ENCODE assay signal across 24 cellular contexts in genomic region chr19:4501691-4502090, GRCh38. TPM values are rescaled to one million over a fixed set of nuclear protein-coding genes. Genes with fewer than 3 reads are reported as not detected.
A peak's percentile ranks its signal among the peaks of the same experiment; 100 is the strongest.
DNase-seq lines count a peak whose midpoint lies in the region; ATAC-seq, FAIRE-seq and TF ChIP-seq lines count a peak whose summit lies in the region.
"Had no signal": no experiment of that assay in that cellular context is flagged by ENCODE, and none has a peak within 500 bp of the region (broad histone marks: within the 10 kb centered on the region; RNA-seq: fewer than 3 reads in every experiment).

No MANE protein-coding gene starts in this region.

- no peak overlapping the region for H3K27ac ChIP-seq in HepG2 (ENCODE audit: extremely low read length, insufficient read depth, low read length)
- no peak overlapping the region for H3K27ac ChIP-seq in right lobe of liver
- H3K27ac ChIP-seq in CD8-positive, alpha-beta T cell (ENCODE audit: low read depth, low read length) = no peak overlapping the region
- H3K27ac ChIP-seq: A549, Peyer's patch had no signal

- POLR2A ChIA-PET in HepG2 (lab: Yijun Ruan, JAX) = no interaction called here
- POLR2A ChIA-PET in CD8-positive, alpha-beta T cell (lab: Charles Lee) = no interaction called here

- in situ Hi-C loops in HepG2 (cut with HindIII; ENCODE audit: extremely low pct_ligation_motif_present, low pct_unique_long_range_greater_than_20kb) = no loop called here

- H3K4me3 ChIP-seq in HepG2 (replicated peaks in 1 of 3; ENCODE audit: insufficient read depth in 1 of 3, low read depth in 2 of 3, low read length in 3 of 3) = no peak overlapping the region
- H3K4me3 ChIP-seq in right lobe of liver = no peak overlapping the region
- no peak overlapping the region for H3K4me3 ChIP-seq in CD8-positive, alpha-beta T cell (ENCODE audit: low read depth, low read length)
- H3K4me3 ChIP-seq: A549, MG63, Peyer's patch had no signal

- H3K4me3 Mint-ChIP-seq in chondrocyte (ENCODE audit: unreplicated experiment) (no peak overlapping the region), osteocyte (ENCODE audit: unreplicated experiment) (no peak overlapping the region), T-helper 17 cell (no peak overlapping the region)
- no peak overlapping the region for H3K4me3 Mint-ChIP-seq in CD8-positive, alpha-beta T cell
- H3K4me3 Mint-ChIP-seq: CD4-positive, alpha-beta T cell had no signal

- H3K9me3 Mint-ChIP-seq in chondrocyte (ENCODE audit: low read depth) = no peaks in the 10 kb centered on the region
- H3K9me3 Mint-ChIP-seq in osteocyte (ENCODE audit: unreplicated experiment) = no peaks in the 10 kb centered on the region
- no peaks in the 10 kb centered on the region for H3K9me3 Mint-ChIP-seq in CD8-positive, alpha-beta T cell
- H3K9me3 Mint-ChIP-seq: CD4-positive, alpha-beta T cell had no signal

- H3K27me3 ChIP-seq in HepG2 (ENCODE audit: control insufficient read depth in 1 of 2, insufficient read depth in 2 of 2, low read length in 2 of 2) = no peaks in the 10 kb centered on the region
- no peaks in the 10 kb centered on the region for H3K27me3 ChIP-seq in right lobe of liver
- no peaks in the 10 kb centered on the region for H3K27me3 ChIP-seq in CD8-positive, alpha-beta T cell (ENCODE audit: insufficient read depth, low read length)
- H3K27me3 ChIP-seq: BE2C, MG63, Peyer's patch had no signal

- H3K4me1 ChIP-seq in HepG2 (ENCODE audit: insufficient read depth, low read length) = no peaks in the 10 kb centered on the region
- no peaks in the 10 kb centered on the region for H3K4me1 ChIP-seq in right lobe of liver
- H3K4me1 ChIP-seq in CD8-positive, alpha-beta T cell (ENCODE audit: insufficient read depth, low read length) = no peaks in the 10 kb centered on the region
- H3K4me1 ChIP-seq: A549, BE2C, Peyer's patch had no signal

- DNase-seq in HepG2 (ENCODE audit: low spot score) (no peak), right lobe of liver (no peak), chondrocyte (ENCODE audit: low spot score) (peak; percentile 90), osteocyte (ENCODE audit: extremely low spot score, unreplicated experiment) (peak; percentile 84), HT-29 (ENCODE audit: low spot score) (no peak), T-helper 17 cell (no peak)
- no peak for DNase-seq in activated naive CD4-positive, alpha-beta T cell treated with anti-CD3 and anti-CD28 coated beads, Interleukin-2, amount 50 U/mL, for 16 hours
- no peak for DNase-seq in CD8-positive, alpha-beta T cell
- DNase-seq: BE2C; CD4-positive, alpha-beta T cell; DND-41; Kasumi-1; MG63; NCI-H1417; NCI-H1694 treated with DMSO at 0.1 percent for 48 hours; NCI-H2081 treated with DMSO at 0.1 percent for 48 hours; NCI-H2171 treated with DMSO at 0.1 percent for 48 hours; NCI-H524 treated with DMSO at 0.1 percent for 48 hours; NCI-H82; Peyer's patch; SHP77 had no signal

- no TSS peak for BruUV-seq in HepG2 (replicated peaks; lab: Mats Ljungman, UMichigan)

- H3K27me3 Mint-ChIP-seq in chondrocyte (ENCODE audit: low read depth) = no peaks in the 10 kb centered on the region
- no peaks in the 10 kb centered on the region for H3K27me3 Mint-ChIP-seq in osteocyte (ENCODE audit: unreplicated experiment)
- H3K27me3 Mint-ChIP-seq in T-helper 17 cell = no peaks in the 10 kb centered on the region
- H3K27me3 Mint-ChIP-seq in CD8-positive, alpha-beta T cell (ENCODE audit: low read depth) = no peaks in the 10 kb centered on the region
- H3K27me3 Mint-ChIP-seq: CD4-positive, alpha-beta T cell had no signal

- no peaks in the 10 kb centered on the region for H4K20me1 ChIP-seq in HepG2 (ENCODE audit: insufficient read depth, low read length)

- H3K27ac Mint-ChIP-seq in chondrocyte (ENCODE audit: unreplicated experiment) (no peak overlapping the region), osteocyte (ENCODE audit: unreplicated experiment) (no peak overlapping the region), T-helper 17 cell (no peak overlapping the region)
- H3K27ac Mint-ChIP-seq in CD8-positive, alpha-beta T cell = no peak overlapping the region
- H3K27ac Mint-ChIP-seq: CD4-positive, alpha-beta T cell had no signal

- no peaks in the 10 kb centered on the region for H3K9me3 ChIP-seq in HepG2 (ENCODE audit: low read length)
- H3K9me3 ChIP-seq in right lobe of liver = no peaks in the 10 kb centered on the region
- H3K9me3 ChIP-seq in T-helper 17 cell (ENCODE audit: control insufficient read depth, low read length, poor library complexity, severe bottlenecking) = no peaks in the 10 kb centered on the region
- H3K9me3 ChIP-seq in CD8-positive, alpha-beta T cell (ENCODE audit: low read length) = no peaks in the 10 kb centered on the region
- H3K9me3 ChIP-seq: A549, BE2C, MG63, Peyer's patch had no signal

- H3K9ac ChIP-seq in HepG2 (ENCODE audit: insufficient read depth, low read depth, low read length) = no peak overlapping the region

- H3K36me3 ChIP-seq in HepG2 (replicated peaks in 1 of 2; ENCODE audit: control insufficient read depth in 1 of 2, insufficient read depth in 2 of 2, low read length in 2 of 2) (peaks cover 11 to 31% of the 10 kb centered on the region in 2 experiments; a peak in 4 of 5 replicates), right lobe of liver (peaks cover 0 to 57% (median 8%) of the 10 kb centered on the region in 4 donors)
- peaks cover 5% of the 10 kb centered on the region for H3K36me3 ChIP-seq in CD8-positive, alpha-beta T cell (ENCODE audit: insufficient read depth, low read length)
- H3K36me3 ChIP-seq: MG63 had no signal

- peaks cover 11% of the 10 kb centered on the region for H3K36me3 Mint-ChIP-seq in chondrocyte (ENCODE audit: low read depth)
- H3K36me3 Mint-ChIP-seq in osteocyte (ENCODE audit: unreplicated experiment) = peaks cover 12% of the 10 kb centered on the region
- H3K36me3 Mint-ChIP-seq in T-helper 17 cell (ENCODE audit: low read depth) = peaks cover 2% of the 10 kb centered on the region
- peaks cover 49% of the 10 kb centered on the region for H3K36me3 Mint-ChIP-seq in CD8-positive, alpha-beta T cell

- TF ChIP-seq POLR2A in HepG2 (IDR thresholded peaks at IDR 0.05; ENCODE audit: insufficient read depth in 1 of 2, low read depth in 2 of 2, low read length in 2 of 2) (no peak), right lobe of liver (IDR thresholded peaks at IDR 0.05) (no peak)

- no peak for TF ChIP-seq EP300 in HepG2 (IDR thresholded peaks at IDR 0.05; ENCODE audit: low read depth in 2 of 2, low read length in 2 of 2)
- TF ChIP-seq EP300 in HepG2 (CRISPR knock-in tag; IDR thresholded peaks at IDR 0.05; ENCODE audit: borderline replicate concordance) = no peak

- H3K79me2 ChIP-seq in HepG2 (ENCODE audit: insufficient read depth, low read length) = no peaks in the 10 kb centered on the region

- no peak for FAIRE-seq in HepG2 (lab: Jason Lieb, UNC)
- FAIRE-seq: A549, GM12892, H1 had no signal

- no peak overlapping the region for H2AFZ ChIP-seq in HepG2 (ENCODE audit: low read length)

- peaks cover 6% of the 10 kb centered on the region for H3K4me1 Mint-ChIP-seq in chondrocyte (ENCODE audit: low read depth)
- H3K4me1 Mint-ChIP-seq in osteocyte (ENCODE audit: unreplicated experiment) = peaks cover 4% of the 10 kb centered on the region
- H3K4me1 Mint-ChIP-seq in T-helper 17 cell = peaks cover 5% of the 10 kb centered on the region
- no peaks in the 10 kb centered on the region for H3K4me1 Mint-ChIP-seq in CD8-positive, alpha-beta T cell (ENCODE audit: low read depth)

- no peak for ATAC-seq in HepG2
- no peak for ATAC-seq in right lobe of liver
- ATAC-seq in T-helper 17 cell = no peak
- ATAC-seq in CD8-positive, alpha-beta T cell = no peak
- ATAC-seq: A549 had no signal

- 94% methylated on average over 15 of the region's 25 CpGs for WGBS in HepG2 (ENCODE audit: low lambda C conversion rate)
- WGBS in right lobe of liver (ENCODE audit: insufficient coverage, low coverage, low lambda C conversion rate, missing lambda C conversion rate) = 83% methylated on average over 2 of the region's 25 CpGs

- intact Hi-C loops in HepG2 (cut with micrococcal nuclease; ENCODE audit: unreplicated experiment) = no loop called here
- intact Hi-C loops in right lobe of liver (cut with DNase I) = no loop called here
- intact Hi-C loops in CD8-positive, alpha-beta T cell (cut with DNase I, micrococcal nuclease) = no loop called here

- H3K4me2 ChIP-seq in HepG2 (ENCODE audit: low read depth, low read length) = no peak overlapping the region
- H3K4me2 ChIP-seq: A549 had no signal

- TF ChIP-seq CTCF in HepG2 (CRISPR knock-in tag; IDR thresholded peaks at IDR 0.05) (no peak), right lobe of liver (IDR thresholded peaks at IDR 0.05) (no peak), chondrocyte (IDR thresholded peaks at IDR 0.05) (no peak), osteocyte (IDR thresholded peaks at IDR 0.05) (no peak)
- no peak for TF ChIP-seq CTCF in CD8-positive, alpha-beta T cell (IDR thresholded peaks at IDR 0.05)

- TF ChIP-seq RAD21 in HepG2 (CRISPR knock-in tag; IDR thresholded peaks at IDR 0.05) = no peak

- CTCF ChIA-PET in HepG2 (lab: Yijun Ruan, JAX; ENCODE audit: low intra/inter-chr PET ratio, low total read pairs) = no interaction called here
- CTCF ChIA-PET in CD8-positive, alpha-beta T cell (lab: Charles Lee) = no interaction called here

RNA-seq across cellular contexts. Expression of gene PLIN4, which starts 16.6 kb away (rescaled TPM):
- total RNA-seq in HepG2 (2016; rRNA removed; fragmentation: Illumina TruSeq; extraction: Trizol) = 0.80 and 1.3 TPM in 2 replicates
- total RNA-seq in HepG2 (2016; cell fraction: cytosol; rRNA removed; fragmentation: Illumina TruSeq; extraction: Trizol; ENCODE audit: low read depth) = 1.2 and 1.4 TPM in 2 replicates
- total RNA-seq in HepG2 (2016; cell fraction: insoluble cytoplasmic fraction; rRNA removed; fragmentation: Illumina TruSeq; extraction: Trizol) = 0.68 and 1.3 TPM in 2 replicates
- total RNA-seq in HepG2 (2016; cell fraction: membrane; rRNA removed; fragmentation: Illumina TruSeq; extraction: Trizol) = 0.12 and 0.21 TPM in 2 replicates
- total RNA-seq in HepG2 (2016; cell fraction: nucleus; rRNA removed; fragmentation: Illumina TruSeq; extraction: Trizol) = 1.0 and 1.1 TPM in 2 replicates
- polyA plus RNA-seq in HepG2 (2011; rRNA removed) = 1.1 and 1.9 TPM in 2 replicates
- polyA plus RNA-seq in HepG2 (2011; cell fraction: cytosol; rRNA removed) = 0.72 and 0.76 TPM in 2 replicates
- 12.5 and 14.8 TPM in 2 replicates for polyA plus RNA-seq in HepG2 (2011; cell fraction: nucleus; rRNA removed)
- polyA plus RNA-seq in HepG2 (2012) = 0.82 and 1.4 TPM in 2 replicates
- polyA plus RNA-seq in HepG2 (2016; cell fraction: cytosol; fragmentation: Illumina TruSeq; extraction: Trizol; ENCODE audit: low read depth) = 1.2 and 1.5 TPM in 2 replicates
- polyA plus RNA-seq in HepG2 (2016; cell fraction: insoluble cytoplasmic fraction; fragmentation: Illumina TruSeq; extraction: Trizol; ENCODE audit: low read depth) = 0.48 and 0.53 TPM in 2 replicates
- polyA plus RNA-seq in HepG2 (2016; cell fraction: membrane; fragmentation: Illumina TruSeq; extraction: Trizol; ENCODE audit: low read depth) = 0.08 and 0.13 TPM in 2 replicates
- 2.9 and 3.1 TPM in 2 replicates for polyA plus RNA-seq in HepG2 (2016; cell fraction: nucleus; fragmentation: Illumina TruSeq; extraction: Trizol; ENCODE audit: insufficient read depth, low read depth)
- polyA minus RNA-seq in HepG2 (2011; rRNA and poly(A)+ RNA removed; ENCODE audit: low replicate concordance) = 0.19 and 0.78 TPM in 2 replicates
- 1.1 and 1.3 TPM in 2 replicates for polyA minus RNA-seq in HepG2 (2011; cell fraction: cytosol; rRNA and poly(A)+ RNA removed)
- polyA minus RNA-seq in HepG2 (2011; cell fraction: nucleus; rRNA and poly(A)+ RNA removed) = 1.0 and 1.6 TPM in 2 replicates
- 10 to 100 TPM; 28.4 to 51.2 (median 39.3) TPM for total RNA-seq in right lobe of liver
- total RNA-seq in chondrocyte = 0.05 TPM in 2 of 3 replicates, not detected in the other
- not detected in 2 replicates for total RNA-seq in osteocyte
- total RNA-seq in HT-29 (2014; rRNA removed; shearing (Covaris generic)) = 8.5 TPM in 2 replicates
- not detected for total RNA-seq in T-helper 17 cell
- under 1 TPM; 0.06 to 0.14 TPM for total RNA-seq in CD8-positive, alpha-beta T cell
- total RNA-seq: CD4-positive, alpha-beta T cell had no signal

RNA-seq across cellular contexts. Expression of gene HDGFL2, which starts 29.6 kb away (rescaled TPM):
- total RNA-seq in HepG2 (2016; rRNA removed; fragmentation: Illumina TruSeq; extraction: Trizol) (47.9 and 51.1 TPM in 2 replicates), right lobe of liver (10 to 100 TPM in 5 of 6 experiments, 1 to 10 TPM in 1; 8.4 to 16.3 (median 14.0) TPM), chondrocyte (50.0 to 66.5 TPM (median 51.7 TPM) in 3 replicates), osteocyte (59.8 and 68.8 TPM in 2 replicates), T-helper 17 cell (10 to 100 TPM; 22.0 to 26.5 TPM)
- total RNA-seq in HepG2 (2016; cell fraction: cytosol; rRNA removed; fragmentation: Illumina TruSeq; extraction: Trizol; ENCODE audit: low read depth) = 7.5 and 8.8 TPM in 2 replicates
- 38.9 and 55.4 TPM in 2 replicates for total RNA-seq in HepG2 (2016; cell fraction: insoluble cytoplasmic fraction; rRNA removed; fragmentation: Illumina TruSeq; extraction: Trizol)
- 11.6 and 13.8 TPM in 2 replicates for total RNA-seq in HepG2 (2016; cell fraction: membrane; rRNA removed; fragmentation: Illumina TruSeq; extraction: Trizol)
- 29.4 and 31.2 TPM in 2 replicates for total RNA-seq in HepG2 (2016; cell fraction: nucleus; rRNA removed; fragmentation: Illumina TruSeq; extraction: Trizol)
- polyA plus RNA-seq in HepG2 (2011; rRNA removed) = 20.0 and 26.0 TPM in 2 replicates
- 11.0 and 22.9 TPM in 2 replicates for polyA plus RNA-seq in HepG2 (2011; cell fraction: cytosol; rRNA removed)
- 50.4 and 56.5 TPM in 2 replicates for polyA plus RNA-seq in HepG2 (2011; cell fraction: nucleus; rRNA removed)
- polyA plus RNA-seq in HepG2 (2012) = 20.9 and 29.2 TPM in 2 replicates
- 5.7 and 6.4 TPM in 2 replicates for polyA plus RNA-seq in HepG2 (2016; cell fraction: cytosol; fragmentation: Illumina TruSeq; extraction: Trizol; ENCODE audit: low read depth)
- 59.0 and 65.1 TPM in 2 replicates for polyA plus RNA-seq in HepG2 (2016; cell fraction: insoluble cytoplasmic fraction; fragmentation: Illumina TruSeq; extraction: Trizol; ENCODE audit: low read depth)
- 8.6 and 10.8 TPM in 2 replicates for polyA plus RNA-seq in HepG2 (2016; cell fraction: membrane; fragmentation: Illumina TruSeq; extraction: Trizol; ENCODE audit: low read depth)
- 76.7 and 79.6 TPM in 2 replicates for polyA plus RNA-seq in HepG2 (2016; cell fraction: nucleus; fragmentation: Illumina TruSeq; extraction: Trizol; ENCODE audit: insufficient read depth, low read depth)
- polyA minus RNA-seq in HepG2 (2011; rRNA and poly(A)+ RNA removed; ENCODE audit: low replicate concordance) = 12.6 and 23.4 TPM in 2 replicates
- 10.2 and 16.9 TPM in 2 replicates for polyA minus RNA-seq in HepG2 (2011; cell fraction: cytosol; rRNA and poly(A)+ RNA removed)
- 12.0 and 12.8 TPM in 2 replicates for polyA minus RNA-seq in HepG2 (2011; cell fraction: nucleus; rRNA and poly(A)+ RNA removed)
- total RNA-seq in HT-29 (2014; rRNA removed; shearing (Covaris generic)) = 56.1 and 67.0 TPM in 2 replicates
- 10 to 100 TPM; 11.7 to 13.9 TPM for total RNA-seq in CD8-positive, alpha-beta T cell

RNA-seq across cellular contexts. Expression of gene PLIN5, which starts 33.3 kb away (rescaled TPM):
- 1.6 and 1.8 TPM in 2 replicates for total RNA-seq in HepG2 (2016; rRNA removed; fragmentation: Illumina TruSeq; extraction: Trizol)
- 0.35 and 0.40 TPM in 2 replicates for total RNA-seq in HepG2 (2016; cell fraction: cytosol; rRNA removed; fragmentation: Illumina TruSeq; extraction: Trizol; ENCODE audit: low read depth)
- 0.94 and 1.8 TPM in 2 replicates for total RNA-seq in HepG2 (2016; cell fraction: insoluble cytoplasmic fraction; rRNA removed; fragmentation: Illumina TruSeq; extraction: Trizol)
- total RNA-seq in HepG2 (2016; cell fraction: membrane; rRNA removed; fragmentation: Illumina TruSeq; extraction: Trizol) = 0.65 TPM in 2 replicates
- 1.9 TPM in 2 replicates for total RNA-seq in HepG2 (2016; cell fraction: nucleus; rRNA removed; fragmentation: Illumina TruSeq; extraction: Trizol)
- 4.8 and 6.3 TPM in 2 replicates for polyA plus RNA-seq in HepG2 (2011; rRNA removed)
- 1.6 and 1.9 TPM in 2 replicates for polyA plus RNA-seq in HepG2 (2011; cell fraction: cytosol; rRNA removed)
- polyA plus RNA-seq in HepG2 (2011; cell fraction: nucleus; rRNA removed) = 31.7 and 40.6 TPM in 2 replicates
- polyA plus RNA-seq in HepG2 (2012) = 1.9 and 2.0 TPM in 2 replicates
- polyA plus RNA-seq in HepG2 (2016; cell fraction: cytosol; fragmentation: Illumina TruSeq; extraction: Trizol; ENCODE audit: low read depth) = 0.12 and 0.53 TPM in 2 replicates
- polyA plus RNA-seq in HepG2 (2016; cell fraction: insoluble cytoplasmic fraction; fragmentation: Illumina TruSeq; extraction: Trizol; ENCODE audit: low read depth) = 0.77 and 1.4 TPM in 2 replicates
- polyA plus RNA-seq in HepG2 (2016; cell fraction: membrane; fragmentation: Illumina TruSeq; extraction: Trizol; ENCODE audit: low read depth) = 0.11 and 0.52 TPM in 2 replicates
- polyA plus RNA-seq in HepG2 (2016; cell fraction: nucleus; fragmentation: Illumina TruSeq; extraction: Trizol; ENCODE audit: insufficient read depth, low read depth) = 5.8 and 8.9 TPM in 2 replicates
- 0.47 and 3.5 TPM in 2 replicates for polyA minus RNA-seq in HepG2 (2011; rRNA and poly(A)+ RNA removed; ENCODE audit: low replicate concordance)
- polyA minus RNA-seq in HepG2 (2011; cell fraction: cytosol; rRNA and poly(A)+ RNA removed) = 0.97 and 0.99 TPM in 2 replicates
- polyA minus RNA-seq in HepG2 (2011; cell fraction: nucleus; rRNA and poly(A)+ RNA removed) = 4.1 and 4.4 TPM in 2 replicates
- total RNA-seq in right lobe of liver = 100 to 1,000 TPM in 4 of 6 experiments, 10 to 100 TPM in 2; 35.0 to 149 (median 117) TPM
- total RNA-seq in chondrocyte = not detected in 3 replicates
- total RNA-seq in osteocyte = not detected in 2 replicates
- total RNA-seq in HT-29 (2014; rRNA removed; shearing (Covaris generic)) = 0.86 and 4.5 TPM in 2 replicates
- total RNA-seq in T-helper 17 cell = not detected
- total RNA-seq in CD8-positive, alpha-beta T cell = under 1 TPM; 0.53 to 0.54 TPM

RNA-seq across cellular contexts. Expression of gene LRG1, which starts 38.1 kb away (rescaled TPM):
- 7.1 and 12.0 TPM in 2 replicates for total RNA-seq in HepG2 (2016; rRNA removed; fragmentation: Illumina TruSeq; extraction: Trizol)
- 2.0 and 2.2 TPM in 2 replicates for total RNA-seq in HepG2 (2016; cell fraction: cytosol; rRNA removed; fragmentation: Illumina TruSeq; extraction: Trizol; ENCODE audit: low read depth)
- 5.8 and 13.0 TPM in 2 replicates for total RNA-seq in HepG2 (2016; cell fraction: insoluble cytoplasmic fraction; rRNA removed; fragmentation: Illumina TruSeq; extraction: Trizol)
- total RNA-seq in HepG2 (2016; cell fraction: membrane; rRNA removed; fragmentation: Illumina TruSeq; extraction: Trizol) = 4.2 and 4.7 TPM in 2 replicates
- 10.2 and 12.3 TPM in 2 replicates for total RNA-seq in HepG2 (2016; cell fraction: nucleus; rRNA removed; fragmentation: Illumina TruSeq; extraction: Trizol)
- polyA plus RNA-seq in HepG2 (2011; rRNA removed) = 39.3 and 48.9 TPM in 2 replicates
- 33.3 and 38.7 TPM in 2 replicates for polyA plus RNA-seq in HepG2 (2011; cell fraction: cytosol; rRNA removed)
- polyA plus RNA-seq in HepG2 (2011; cell fraction: nucleus; rRNA removed) = 12.1 and 16.5 TPM in 2 replicates
- polyA plus RNA-seq in HepG2 (2012) = 8.4 and 14.3 TPM in 2 replicates
- polyA plus RNA-seq in HepG2 (2016; cell fraction: cytosol; fragmentation: Illumina TruSeq; extraction: Trizol; ENCODE audit: low read depth) = 2.4 and 2.6 TPM in 2 replicates
- polyA plus RNA-seq in HepG2 (2016; cell fraction: insoluble cytoplasmic fraction; fragmentation: Illumina TruSeq; extraction: Trizol; ENCODE audit: low read depth) = 6.6 and 8.6 TPM in 2 replicates
- polyA plus RNA-seq in HepG2 (2016; cell fraction: membrane; fragmentation: Illumina TruSeq; extraction: Trizol; ENCODE audit: low read depth) = 4.2 and 4.9 TPM in 2 replicates
- polyA plus RNA-seq in HepG2 (2016; cell fraction: nucleus; fragmentation: Illumina TruSeq; extraction: Trizol; ENCODE audit: insufficient read depth, low read depth) = 20.0 and 22.9 TPM in 2 replicates
- polyA minus RNA-seq in HepG2 (2011; rRNA and poly(A)+ RNA removed; ENCODE audit: low replicate concordance) = 0.77 and 28.9 TPM in 2 replicates
- polyA minus RNA-seq in HepG2 (2011; cell fraction: cytosol; rRNA and poly(A)+ RNA removed) = 12.1 and 23.5 TPM in 2 replicates
- 3.2 and 5.6 TPM in 2 replicates for polyA minus RNA-seq in HepG2 (2011; cell fraction: nucleus; rRNA and poly(A)+ RNA removed)
- 1,000 to 10,000 TPM in 2 of 6 experiments, 100 to 1,000 TPM in 4; 331 to 1,334 (median 524) TPM for total RNA-seq in right lobe of liver
- not detected in 3 replicates for total RNA-seq in chondrocyte
- total RNA-seq in osteocyte = not detected in 2 replicates
- 16.1 and 19.1 TPM in 2 replicates for total RNA-seq in HT-29 (2014; rRNA removed; shearing (Covaris generic))
- under 1 TPM; 0.17 to 0.31 TPM for total RNA-seq in T-helper 17 cell
- total RNA-seq in CD8-positive, alpha-beta T cell = not detected
- total RNA-seq: CD4-positive, alpha-beta T cell had no signal

RNA-seq across cellular contexts. Expression of gene UBXN6, which starts 44.1 kb away (rescaled TPM):
- total RNA-seq in HepG2 (2016; rRNA removed; fragmentation: Illumina TruSeq; extraction: Trizol) (33.6 and 35.5 TPM in 2 replicates), right lobe of liver (10 to 100 TPM; 47.2 to 79.1 (median 58.8) TPM), chondrocyte (83.7 to 90.2 TPM (median 86.9 TPM) in 3 replicates), osteocyte (96.8 and 106 TPM in 2 replicates), T-helper 17 cell (10 to 100 TPM; 49.5 to 68.7 TPM)
- 82.0 and 89.5 TPM in 2 replicates for total RNA-seq in HepG2 (2016; cell fraction: cytosol; rRNA removed; fragmentation: Illumina TruSeq; extraction: Trizol; ENCODE audit: low read depth)
- total RNA-seq in HepG2 (2016; cell fraction: insoluble cytoplasmic fraction; rRNA removed; fragmentation: Illumina TruSeq; extraction: Trizol) = 26.5 and 40.3 TPM in 2 replicates
- 92.4 and 97.7 TPM in 2 replicates for total RNA-seq in HepG2 (2016; cell fraction: membrane; rRNA removed; fragmentation: Illumina TruSeq; extraction: Trizol)
- total RNA-seq in HepG2 (2016; cell fraction: nucleus; rRNA removed; fragmentation: Illumina TruSeq; extraction: Trizol) = 14.4 and 21.6 TPM in 2 replicates
- polyA plus RNA-seq in HepG2 (2011; rRNA removed) = 34.9 and 44.2 TPM in 2 replicates
- polyA plus RNA-seq in HepG2 (2011; cell fraction: cytosol; rRNA removed) = 33.0 and 55.5 TPM in 2 replicates
- 41.1 and 57.2 TPM in 2 replicates for polyA plus RNA-seq in HepG2 (2011; cell fraction: nucleus; rRNA removed)
- 24.9 and 32.9 TPM in 2 replicates for polyA plus RNA-seq in HepG2 (2012)
- polyA plus RNA-seq in HepG2 (2016; cell fraction: cytosol; fragmentation: Illumina TruSeq; extraction: Trizol; ENCODE audit: low read depth) = 99.5 and 107 TPM in 2 replicates
- polyA plus RNA-seq in HepG2 (2016; cell fraction: insoluble cytoplasmic fraction; fragmentation: Illumina TruSeq; extraction: Trizol; ENCODE audit: low read depth) = 35.2 and 44.8 TPM in 2 replicates
- 107 and 115 TPM in 2 replicates for polyA plus RNA-seq in HepG2 (2016; cell fraction: membrane; fragmentation: Illumina TruSeq; extraction: Trizol; ENCODE audit: low read depth)
- 46.4 and 52.3 TPM in 2 replicates for polyA plus RNA-seq in HepG2 (2016; cell fraction: nucleus; fragmentation: Illumina TruSeq; extraction: Trizol; ENCODE audit: insufficient read depth, low read depth)
- 27.9 and 43.0 TPM in 2 replicates for polyA minus RNA-seq in HepG2 (2011; rRNA and poly(A)+ RNA removed; ENCODE audit: low replicate concordance)
- polyA minus RNA-seq in HepG2 (2011; cell fraction: cytosol; rRNA and poly(A)+ RNA removed) = 17.5 and 20.2 TPM in 2 replicates
- polyA minus RNA-seq in HepG2 (2011; cell fraction: nucleus; rRNA and poly(A)+ RNA removed) = 7.8 and 11.1 TPM in 2 replicates
- 84.8 and 85.4 TPM in 2 replicates for total RNA-seq in HT-29 (2014; rRNA removed; shearing (Covaris generic))
- total RNA-seq in CD8-positive, alpha-beta T cell = 10 to 100 TPM; 61.5 to 62.6 TPM

Comparison
In these comparisons a context has a peak if more than half of its experiments do, and no peak if none do; other contexts are left out.
1. DNase-seq: peak in chondrocyte (single experiment) and osteocyte (single experiment); none in HepG2 (single experiment), right lobe of liver (0 of 3), activated naive CD4-positive, alpha-beta T cell treated with anti-CD3 and anti-CD28 coated beads, Interleukin-2, amount 50 U/mL, for 16 hours (single experiment), HT-29 (single experiment), T-helper 17 cell (0 of 3) and CD8-positive, alpha-beta T cell (0 of 7).